Comparison of ENCODE assay signal across 16 cellular contexts in genomic region chr9:76371901-76372300, GRCh38. TPM values are rescaled to one million over a fixed set of nuclear protein-coding genes. Genes with fewer than 3 reads are reported as not detected.
A peak's percentile ranks its signal among the peaks of the same experiment; 100 is the strongest.
DNase-seq lines count a peak whose midpoint lies in the region; TF ChIP-seq lines count a peak whose summit lies in the region.
"Had no signal": no experiment of that assay in that cellular context is flagged by ENCODE, and none has a peak within 500 bp of the region (broad histone marks: within the 10 kb centered on the region; RNA-seq: fewer than 3 reads in every experiment).

No MANE protein-coding gene starts in this region.

- DNase-seq in MCF 10A (ENCODE audit: unreplicated experiment), result peak; percentile 43
- DNase-seq in mammary epithelial cell, result no peak
- peak; percentile 38 for DNase-seq in astrocyte of the spinal cord (ENCODE audit: low read depth, low spot score)
- peak; percentile 33 for DNase-seq in foreskin melanocyte
- DNase-seq in stomach, result no peak
- DNase-seq in hepatic stellate cell (ENCODE audit: low spot score), result no peak
- DNase-seq in C1 segment of cervical spinal cord (lab: John Stamatoyannopoulos, UW), result no peak
- DNase-seq in NCI-H1930 (lab: John Stamatoyannopoulos, UW), result no peak
- DNase-seq: activated effector memory CD4-positive, alpha-beta T cell treated with Interleukin-2 at 50 U/mL for 16 hours; GDM1; NCI-H1092 had no signal

- H3K4me1 Mint-ChIP-seq in MCF 10A (ENCODE audit: insufficient read depth, unreplicated experiment), result peaks cover 25% of the 10 kb centered on the region
- H3K4me1 Mint-ChIP-seq: stimulated activated effector memory CD8-positive, alpha-beta T cell treated with anti-CD3 and anti-CD28 coated beads, Interleukin-12 subunit alpha, Interleukin-12 subunit beta, amount 100 ng/mL, for 72 hours had no signal

- CTCF ChIA-PET in MCF 10A (lab: Yijun Ruan, JAX), result interaction anchor here (0.6 to 1.3 kb wide), 4 partner anchors 22 to 29 kb away, joined by 3 to 5 read pairs (median 4); no protein-coding TSS in a partner anchor
- CTCF ChIA-PET in mammary epithelial cell (lab: Charles Lee; ENCODE audit: low non-redundant PET), result no interaction called here

- TF ChIP-seq EP300 in stomach (IDR thresholded peaks at IDR 0.05), result no peak

- H3K4me3 Mint-ChIP-seq in MCF 10A (ENCODE audit: unreplicated experiment), result no peak overlapping the region
- H3K4me3 Mint-ChIP-seq: stimulated activated effector memory CD8-positive, alpha-beta T cell treated with anti-CD3 and anti-CD28 coated beads, Interleukin-12 subunit alpha, Interleukin-12 subunit beta, amount 100 ng/mL, for 72 hours had no signal

- no peaks in the 10 kb centered on the region for H3K36me3 ChIP-seq in mammary epithelial cell (ENCODE audit: insufficient read depth, low read length)
- no peaks in the 10 kb centered on the region for H3K36me3 ChIP-seq in stomach
- H3K36me3 ChIP-seq: neutrophil had no signal

- peaks cover 3% of the 10 kb centered on the region for H3K4me1 ChIP-seq in mammary epithelial cell (ENCODE audit: insufficient read depth, low read length)
- peaks cover 43 to 72% (median 56%) of the 10 kb centered on the region in 4 donors for H3K4me1 ChIP-seq in stomach

- H3K9ac ChIP-seq in mammary epithelial cell (ENCODE audit: insufficient read depth, low read length), result no peak overlapping the region

- BruUV-seq in MCF 10A (replicated peaks; lab: Mats Ljungman, UMichigan) (no TSS peak), mammary epithelial cell (replicated peaks; lab: Mats Ljungman, UMichigan) (no TSS peak)

- H3K27me3 Mint-ChIP-seq in MCF 10A (ENCODE audit: insufficient read depth, unreplicated experiment), result no peaks in the 10 kb centered on the region

- WGBS in mammary epithelial cell (ENCODE audit: low coverage, missing lambda C conversion rate), result 89% methylated on average over 1 of the region's 1 CpG
- WGBS in stomach, 5 donors, result 76 to 87% (median 80%) methylated on average over 1 of the region's 1 CpG

- no peaks in the 10 kb centered on the region for H3K9me3 Mint-ChIP-seq in MCF 10A (ENCODE audit: unreplicated experiment)
- H3K9me3 Mint-ChIP-seq: stimulated activated effector memory CD8-positive, alpha-beta T cell treated with anti-CD3 and anti-CD28 coated beads, Interleukin-12 subunit alpha, Interleukin-12 subunit beta, amount 100 ng/mL, for 72 hours had no signal

- TF ChIP-seq CTCF in MCF 10A (IDR thresholded peaks at IDR 0.05; ENCODE audit: unreplicated experiment) (no peak), mammary epithelial cell (conservative IDR thresholded peaks at IDR 0.05 in 1 of 2, IDR thresholded peaks at IDR 0.05 in 1 of 2; ENCODE audit: extremely low read depth in 1 of 2, insufficient read depth in 1 of 2, low read depth in 1 of 2, low read length in 2 of 2) (no peak), astrocyte of the spinal cord (IDR thresholded peaks at IDR 0.05; ENCODE audit: low read depth, low read length) (no peak), stomach (IDR thresholded peaks at IDR 0.05) (no peak)

- H3K9me3 ChIP-seq in mammary epithelial cell (replicated peaks; ENCODE audit: insufficient read depth, low read length) (no peaks in the 10 kb centered on the region), stomach (no peaks in the 10 kb centered on the region)
- H3K9me3 ChIP-seq: neutrophil had no signal

- no peaks in the 10 kb centered on the region for H4K20me1 ChIP-seq in mammary epithelial cell (ENCODE audit: insufficient read depth, low read length)

- H3K36me3 Mint-ChIP-seq in MCF 10A (ENCODE audit: insufficient read depth, unreplicated experiment), result no peaks in the 10 kb centered on the region
- H3K36me3 Mint-ChIP-seq: stimulated activated effector memory CD8-positive, alpha-beta T cell treated with anti-CD3 and anti-CD28 coated beads, Interleukin-12 subunit alpha, Interleukin-12 subunit beta, amount 100 ng/mL, for 72 hours had no signal

- no peak overlapping the region for H3K4me3 ChIP-seq in mammary epithelial cell (replicated peaks in 1 of 3; ENCODE audit: insufficient read depth in 1 of 3, low read depth in 2 of 3, low read length in 3 of 3)
- H3K4me3 ChIP-seq in astrocyte of the spinal cord (ENCODE audit: low read depth, low read length), result no peak overlapping the region
- H3K4me3 ChIP-seq in stomach, result no peak overlapping the region
- H3K4me3 ChIP-seq: lung had no signal

- no peak for TF ChIP-seq POLR2A in stomach (IDR thresholded peaks at IDR 0.05)

- no peak overlapping the region for H3K27ac Mint-ChIP-seq in MCF 10A (ENCODE audit: low read depth, unreplicated experiment)
- H3K27ac Mint-ChIP-seq: stimulated activated effector memory CD8-positive, alpha-beta T cell treated with anti-CD3 and anti-CD28 coated beads, Interleukin-12 subunit alpha, Interleukin-12 subunit beta, amount 100 ng/mL, for 72 hours had no signal

- H3K27me3 ChIP-seq in mammary epithelial cell (ENCODE audit: insufficient read depth, low read length), result no peaks in the 10 kb centered on the region
- H3K27me3 ChIP-seq in stomach, result no peaks in the 10 kb centered on the region
- H3K27me3 ChIP-seq: neutrophil had no signal

- in situ Hi-C loops in mammary epithelial cell (cut with MboI; ENCODE audit: low sequenced_read_pairs in 2 of 2), result no loop called here
- in situ Hi-C loops in astrocyte of the spinal cord (cut with HindIII; ENCODE audit: low sequenced_read_pairs), result no loop called here

- intact Hi-C loops in MCF 10A (cut with micrococcal nuclease), result loop anchor here (10.0 kb wide), 1 partner anchor 67 kb away; no protein-coding TSS in a partner anchor
- intact Hi-C loops in mammary epithelial cell (cut with micrococcal nuclease), result no loop called here
- intact Hi-C loops in stomach (cut with DNase I; ENCODE audit: low total_unique reads), result no loop called here

- H3K79me2 ChIP-seq in mammary epithelial cell (ENCODE audit: insufficient read depth, low read length), result no peaks in the 10 kb centered on the region

- no peak overlapping the region for H2AFZ ChIP-seq in mammary epithelial cell (ENCODE audit: low read depth, low read length)

- H3K4me2 ChIP-seq in mammary epithelial cell (ENCODE audit: insufficient read depth, low read depth, low read length), result no peak overlapping the region

- dilution Hi-C loops in mammary epithelial cell (cut with HindIII; ENCODE audit: low sequenced_read_pairs), result no loop called here

- POLR2A ChIA-PET in MCF 10A (lab: Yijun Ruan, JAX), result interaction anchor here (0.7 to 2.8 kb wide), 2 partner anchors 12 to 21 kb away, joined by 3 to 24 read pairs; partner anchors contain the start of gene RFK

- H3K27ac ChIP-seq in mammary epithelial cell (ENCODE audit: insufficient read depth, low read depth, low read length) (no peak overlapping the region), stomach (peak overlapping the region; percentile 34 to 78 (median 73))
- H3K27ac ChIP-seq: 22Rv1, neutrophil, VCaP had no signal

RNA-seq across cellular contexts. Expression of gene RFK, which starts 22.3 kb away (rescaled TPM):
- total RNA-seq in MCF 10A (2022) (22.6 and 27.0 TPM in 2 replicates), mammary epithelial cell (10 to 100 TPM; 18.2 to 32.3 TPM), stomach (10 to 100 TPM in 3 of 5 donors, 1 to 10 TPM in 2; 3.8 to 36.7 (median 26.8) TPM)
- polyA plus RNA-seq in mammary epithelial cell (12.6 TPM), stomach (10 to 100 TPM; 10.2 to 57.7 (median 29.5) TPM)
- 10.6 TPM for polyA minus RNA-seq in mammary epithelial cell

Comparison
In these comparisons a context has a peak if more than half of its experiments do, and no peak if none do; other contexts are left out.
1. DNase-seq: peak in MCF 10A (single experiment), astrocyte of the spinal cord (single experiment) and foreskin melanocyte (single experiment); none in mammary epithelial cell (single experiment), stomach (single experiment), hepatic stellate cell (single experiment), C1 segment of cervical spinal cord (0 of 14) and NCI-H1930 (0 of 2).